In the genomic region with DNA sequence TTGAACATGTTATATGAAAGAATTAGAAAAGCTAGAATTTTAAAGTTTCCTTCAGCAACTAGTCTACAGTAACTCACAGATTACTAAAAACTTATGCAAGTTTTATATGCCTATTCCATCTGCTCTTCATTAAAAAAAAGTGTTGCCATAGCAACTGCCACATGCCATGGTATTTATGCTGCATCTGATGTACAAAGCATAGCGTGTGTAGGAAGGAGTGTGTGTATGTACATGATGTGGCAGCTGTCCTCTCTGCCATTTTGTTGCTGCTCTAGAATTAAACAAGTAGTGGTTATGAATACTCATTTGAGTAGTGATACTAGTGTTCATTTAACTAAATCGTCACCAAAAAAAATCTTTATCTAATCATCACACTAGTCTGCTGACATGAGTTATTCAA, we compare ENCODE assay signal across 15 cellular contexts.
DNase-seq lines count a peak whose midpoint lies in the region; TF ChIP-seq lines count a peak whose summit lies in the region.
"Had no signal": no experiment of that assay in that cellular context is flagged by ENCODE, and none has a peak within 500 bp of the region (broad histone marks: within the 10 kb centered on the region; RNA-seq: fewer than 3 reads in every experiment).

No MANE protein-coding gene starts in this region.

- no peaks in the 10 kb centered on the region for H3K9me2 ChIP-seq in GM23248 (ENCODE audit: insufficient read depth)

- POLR2A ChIA-PET in HEK293T (lab: Yijun Ruan, JAX): no interaction called here

- H3K36me3 ChIP-seq in GM23248 (ENCODE audit: low read depth) (no peaks in the 10 kb centered on the region), SK-N-MC (ENCODE audit: insufficient read depth, low read length) (no peaks in the 10 kb centered on the region)

- WGBS in GM23248 (ENCODE audit: low coverage in 1 of 2, low lambda C conversion rate in 2 of 2, missing lambda C conversion rate in 2 of 2), 2 experiments: 26% methylated on average over 2 of the region's 2 CpGs

- in situ Hi-C loops in GM23248 (cut with MboI): no loop called here

- DNase-seq in GM23248 (peak; percentile 23), SK-N-MC (ENCODE audit: low read depth, low spot score) (peak; percentile 37), fibroblast of mammary gland (ENCODE audit: low read depth) (peak; percentile 20), superior temporal gyrus (ENCODE audit: extremely low spot score) (peak; percentile 78), HEK293T (ENCODE audit: extremely low spot score) (no peak), NCI-H748 treated with DMSO at 0.1 percent for 48 hours (lab: John Stamatoyannopoulos, UW) (no peak)
- no peak for DNase-seq in effector CD4-positive, alpha-beta T cell
- DNase-seq: ACHN; CD4-positive, CD25-positive, alpha-beta regulatory T cell; KBM-7; NCI-H1048; NCI-H146; NCI-H2081 treated with DMSO at 0.1 percent for 48 hours; NCI-H510A treated with DMSO at 0.1 percent for 48 hours; SHP77 treated with DMSO at 0.1 percent for 48 hours had no signal

- no peak overlapping the region for H3K4me2 ChIP-seq in GM23248 (ENCODE audit: unreplicated experiment)

- no peaks in the 10 kb centered on the region for H4K20me1 ChIP-seq in GM23248 (ENCODE audit: insufficient read depth)

- H3K27ac ChIP-seq in GM23248: no peak overlapping the region
- H3K27ac ChIP-seq in SK-N-MC: no peak overlapping the region

- H3K9ac ChIP-seq in GM23248 (no peak overlapping the region), SK-N-MC (ENCODE audit: insufficient read length) (no peak overlapping the region)

- no peak for TF ChIP-seq CTCF in fibroblast of mammary gland (conservative IDR thresholded peaks at IDR 0.05; ENCODE audit: control insufficient read depth, insufficient read depth, low read depth, low read length)

- H3F3A ChIP-seq in GM23248 (ENCODE audit: insufficient read depth): no peaks in the 10 kb centered on the region

- H3K4me1 ChIP-seq in GM23248 (ENCODE audit: insufficient read depth): no peaks in the 10 kb centered on the region

- CTCF ChIA-PET in HEK293T (lab: Yijun Ruan, JAX): no interaction called here

- H3K9me3 ChIP-seq in GM23248 (ENCODE audit: low read depth) (no peaks in the 10 kb centered on the region), SK-N-MC (ENCODE audit: low read depth, low read length) (no peaks in the 10 kb centered on the region)

- H2AFZ ChIP-seq in GM23248: no peak overlapping the region

- no peaks in the 10 kb centered on the region for H3K27me3 ChIP-seq in GM23248 (replicated peaks; ENCODE audit: insufficient read depth)

- H3K4me3 ChIP-seq in GM23248: no peak overlapping the region
- H3K4me3 ChIP-seq in SK-N-MC: no peak overlapping the region
- no peak overlapping the region for H3K4me3 ChIP-seq in fibroblast of mammary gland (ENCODE audit: control insufficient read depth, low read depth, low read length)

- H3K79me2 ChIP-seq in GM23248 (ENCODE audit: insufficient read depth): no peaks in the 10 kb centered on the region

TF ChIP-seq in HEK293T, 16 proteins besides CTCF, POLR2A, EP300 and RAD21:
- TF ChIP-seq FOXM1 (IDR thresholded peaks at IDR 0.05; ENCODE audit: borderline replicate concordance) (no peak), ZNF384 (IDR thresholded peaks at IDR 0.05) (no peak), SP1 (IDR thresholded peaks at IDR 0.05) (no peak), HDGF (IDR thresholded peaks at IDR 0.05; ENCODE audit: borderline replicate concordance) (no peak), BHLHE40 (IDR thresholded peaks at IDR 0.05; ENCODE audit: borderline replicate concordance) (no peak), FOXA1 (IDR thresholded peaks at IDR 0.05) (no peak), FOXK2 (IDR thresholded peaks at IDR 0.05) (no peak), ELF4 (IDR thresholded peaks at IDR 0.05) (no peak), CTBP1 (IDR thresholded peaks at IDR 0.05; ENCODE audit: borderline replicate concordance) (no peak), TARDBP (IDR thresholded peaks at IDR 0.05) (no peak)
- TF ChIP-seq, protein P1, sequence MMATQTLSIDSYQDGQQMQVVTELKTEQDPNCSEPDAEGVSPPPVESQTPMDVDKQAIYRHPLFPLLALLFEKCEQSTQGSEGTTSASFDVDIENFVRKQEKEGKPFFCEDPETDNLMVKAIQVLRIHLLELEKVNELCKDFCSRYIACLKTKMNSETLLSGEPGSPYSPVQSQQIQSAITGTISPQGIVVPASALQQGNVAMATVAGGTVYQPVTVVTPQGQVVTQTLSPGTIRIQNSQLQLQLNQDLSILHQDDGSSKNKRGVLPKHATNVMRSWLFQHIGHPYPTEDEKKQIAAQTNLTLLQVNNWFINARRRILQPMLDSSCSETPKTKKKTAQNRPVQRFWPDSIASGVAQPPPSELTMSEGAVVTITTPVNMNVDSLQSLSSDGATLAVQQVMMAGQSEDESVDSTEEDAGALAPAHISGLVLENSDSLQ (IDR thresholded peaks at IDR 0.05): no peak

Comparison
In these comparisons a context has a peak if more than half of its experiments do, and no peak if none do; other contexts are left out.
1. DNase-seq: peak in GM23248 (single experiment), SK-N-MC (single experiment), fibroblast of mammary gland (single experiment) and superior temporal gyrus (single experiment); none in HEK293T (single experiment), effector CD4-positive, alpha-beta T cell (single experiment) and NCI-H748 treated with DMSO at 0.1 percent for 48 hours (single experiment).